In the genomic region with DNA sequence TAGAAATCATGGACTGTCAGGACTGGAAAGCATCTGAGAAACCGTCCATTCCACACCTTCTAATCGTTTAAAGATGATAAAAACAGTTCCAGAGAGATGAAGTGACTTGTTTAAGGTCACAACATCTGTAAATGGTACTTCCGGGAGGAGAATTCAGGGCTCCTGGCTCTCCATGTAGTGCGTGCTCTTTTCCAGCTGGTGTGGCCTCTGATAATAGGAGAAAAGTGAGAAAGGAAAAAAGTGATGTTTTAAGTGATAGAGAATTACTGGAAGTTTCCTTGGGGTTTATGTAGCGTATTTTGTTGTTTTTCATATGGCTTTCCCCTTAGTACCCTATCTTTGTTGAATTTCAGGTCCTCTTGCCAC, we compare ENCODE assay signal across 8 cellular contexts. TPM values are rescaled to one million over a fixed set of nuclear protein-coding genes. Genes with fewer than 3 reads are reported as not detected.
DNase-seq lines count a peak whose midpoint lies in the region; ATAC-seq, FAIRE-seq and TF ChIP-seq lines count a peak whose summit lies in the region.

No MANE protein-coding gene starts in this region.

- no peak for TF ChIP-seq CTCF in GM06990 (IDR thresholded peaks at IDR 0.05; ENCODE audit: insufficient read depth, low read length, poor library complexity, severe bottlenecking)
- no peak for TF ChIP-seq CTCF in esophagus squamous epithelium (IDR thresholded peaks at IDR 0.05)
- no peak for TF ChIP-seq CTCF in psoas muscle (IDR thresholded peaks at IDR 0.05)

- peak in 1 of 4 donors; percentile 28 for ATAC-seq in psoas muscle
- no peak for ATAC-seq in GM21786 (IDR thresholded peaks at IDR 0.05; ENCODE audit: unreplicated experiment)

- peaks cover 5 to 27% (median 19%) of the 10 kb centered on the region in 3 donors for H3K4me1 ChIP-seq in esophagus squamous epithelium
- H3K4me1 ChIP-seq in psoas muscle, result peaks cover 14% of the 10 kb centered on the region

- H3K27me3 ChIP-seq in GM06990 (replicated peaks; ENCODE audit: control insufficient read depth, insufficient read depth, low read length) (no peaks in the 10 kb centered on the region), esophagus squamous epithelium (no peaks in the 10 kb centered on the region), psoas muscle (ENCODE audit: insufficient read depth in 3 of 3, low read length in 2 of 3) (no peaks in the 10 kb centered on the region)

- H3K36me3 ChIP-seq in GM06990 (ENCODE audit: control insufficient read depth, insufficient read depth, low read length) (peaks cover under 1% of the 10 kb centered on the region), esophagus squamous epithelium (peaks cover 0 to 47% (median 19%) of the 10 kb centered on the region in 3 donors), psoas muscle (ENCODE audit: insufficient read depth in 1 of 2, low read depth in 1 of 2) (peaks cover 10 to 46% of the 10 kb centered on the region in 2 donors)

- DNase-seq in GM06990 (ENCODE audit: extremely low read depth, insufficient read length) (no peak), H54 (ENCODE audit: insufficient read length, low spot score) (no peak), RKO (ENCODE audit: low spot score) (peak; percentile 63), esophagus squamous epithelium (lab: John Stamatoyannopoulos, UW) (no peak), psoas muscle (no peak), hepatic stellate cell (ENCODE audit: low spot score) (no peak), DMS79 treated with DMSO at 0.1 percent for 48 hours (lab: John Stamatoyannopoulos, UW) (no peak)

- intact Hi-C loops in esophagus squamous epithelium (cut with DNase I), result no loop called here
- intact Hi-C loops in psoas muscle (cut with DNase I), result no loop called here

- FAIRE-seq in H54 (lab: Jason Lieb, UNC), result peak; percentile 20

- peak overlapping the region; percentile 94 to 98 (median 96) for H3K27ac ChIP-seq in esophagus squamous epithelium
- H3K27ac ChIP-seq in psoas muscle, result peak overlapping the region; percentile 94

- WGBS in esophagus squamous epithelium, 2 donors, result 4 to 7% methylated on average over 5 of the region's 5 CpGs
- 6 to 8% (median 7%) methylated on average over 5 of the region's 5 CpGs for WGBS in psoas muscle, 3 donors

- no peak for TF ChIP-seq POLR2A in H54 (IDR thresholded peaks at IDR 0.05; ENCODE audit: low read depth, low read length)
- no peak for TF ChIP-seq POLR2A in esophagus squamous epithelium (IDR thresholded peaks at IDR 0.05)

- H3K9me3 ChIP-seq in esophagus squamous epithelium, result no peaks in the 10 kb centered on the region
- H3K9me3 ChIP-seq in psoas muscle, result no peaks in the 10 kb centered on the region

- peak overlapping the region; percentile 95 for H3K4me3 ChIP-seq in GM06990 (replicated peaks; ENCODE audit: low read depth, low read length)
- peak overlapping the region; percentile 67 to 90 (median 78) for H3K4me3 ChIP-seq in esophagus squamous epithelium
- H3K4me3 ChIP-seq in psoas muscle, result peak overlapping the region; percentile 91

RNA-seq across cellular contexts. Expression of gene C2orf49, which starts 0.7 kb away (rescaled TPM):
- total RNA-seq in esophagus squamous epithelium (10 to 100 TPM in 3 of 4 donors, 1 to 10 TPM in 1; 9.3 to 19.8 (median 12.4) TPM), psoas muscle (10 to 100 TPM; 14.8 to 19.4 (median 15.5) TPM)
- polyA plus RNA-seq in psoas muscle, result 10 to 100 TPM; 13.2 to 24.6 (median 14.3) TPM

RNA-seq across cellular contexts. Expression of gene TGFBRAP1, which starts 8.5 kb away (rescaled TPM):
- total RNA-seq in esophagus squamous epithelium, result 10 to 100 TPM; 11.7 to 24.6 (median 15.6) TPM
- 10 to 100 TPM; 13.3 to 21.4 (median 16.8) TPM for total RNA-seq in psoas muscle
- polyA plus RNA-seq in psoas muscle, result 10 to 100 TPM in 1 of 3 donors, 1 to 10 TPM in 2; 5.4 to 18.2 (median 8.8) TPM
